12 cellular contexts compared by ENCODE assay signal in the genomic region with DNA sequence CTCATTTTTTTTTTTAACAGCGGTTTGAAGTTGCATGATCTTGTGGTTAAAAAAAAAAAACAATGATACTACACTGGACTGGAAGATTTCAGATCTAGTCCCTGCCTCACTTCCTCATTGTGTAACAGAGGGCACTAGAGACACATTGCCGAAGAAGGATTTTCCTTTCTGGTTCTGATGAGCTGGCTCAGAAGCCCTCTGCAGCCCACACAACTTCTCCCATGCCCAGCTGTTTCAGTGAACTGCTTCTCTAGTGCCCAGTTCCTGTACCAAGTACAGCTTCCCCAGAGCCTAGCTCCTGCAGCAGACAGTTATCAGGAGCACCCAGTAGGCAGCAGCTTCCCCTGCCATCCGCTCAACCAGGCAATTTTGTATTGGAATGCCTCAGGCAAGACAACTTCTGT. TPM values are rescaled to one million over a fixed set of nuclear protein-coding genes. Genes with fewer than 3 reads are reported as not detected.
DNase-seq lines count a peak whose midpoint lies in the region; ATAC-seq and TF ChIP-seq lines count a peak whose summit lies in the region.
"Had no signal": no experiment of that assay in that cellular context is flagged by ENCODE, and none has a peak within 500 bp of the region (broad histone marks: within the 10 kb centered on the region; RNA-seq: fewer than 3 reads in every experiment).

No MANE protein-coding gene starts in this region.

- no peaks in the 10 kb centered on the region for H3K4me1 ChIP-seq in lower lobe of right lung

- TF ChIP-seq POLR2A in GM18505 (IDR thresholded peaks at IDR 0.05; ENCODE audit: borderline replicate concordance, extremely low read depth, insufficient read depth, insufficient read length) = no peak

- H3K4me3 ChIP-seq in lower lobe of right lung = no peak overlapping the region

- H3K36me3 ChIP-seq in lower lobe of right lung = no peaks in the 10 kb centered on the region

- no peak for TF ChIP-seq CTCF in lower lobe of right lung (IDR thresholded peaks at IDR 0.05)

- in situ Hi-C loops in KBM-7 (cut with MboI; ENCODE audit: low pct_unique_long_range_greater_than_20kb, low sequenced_read_pairs) = no loop called here

- no peaks in the 10 kb centered on the region for H3K9me3 ChIP-seq in lower lobe of right lung

- ATAC-seq in GM18505 (IDR thresholded peaks at IDR 0.05; ENCODE audit: unreplicated experiment) (peak; percentile 83), GM21786 (IDR thresholded peaks at IDR 0.05; ENCODE audit: unreplicated experiment) (peak; percentile 88), lower lobe of right lung (peak; percentile 67 to 84)
- ATAC-seq: stimulated activated naive CD8-positive, alpha-beta T cell treated with anti-CD3 and anti-CD28 coated beads, Interleukin-15, Interleukin-2, amounts not matched to agents 100 U/mL and 50 U/mL, for 24 hours had no signal

- no peaks in the 10 kb centered on the region for H3K27me3 ChIP-seq in lower lobe of right lung (ENCODE audit: low read depth)

- intact Hi-C loops in lower lobe of right lung (cut with DNase I) = no loop called here

- H3K27ac ChIP-seq in lower lobe of right lung = no peak overlapping the region

- DNase-seq in KBM-7 = peak; percentile 87
- peak; percentile 56 for DNase-seq in lower lobe of right lung
- no peak for DNase-seq in DMS153 treated with DMSO at 0.1 percent for 48 hours (lab: John Stamatoyannopoulos, UW; ENCODE audit: unreplicated experiment)
- DNase-seq in GM19240 (ENCODE audit: insufficient read length, low spot score) = no peak
- DNase-seq in NCI-H524 (lab: John Stamatoyannopoulos, UW) = no peak
- no peak for DNase-seq in NK-92 treated with Interleukin-12 subunit alpha and Interleukin-12 subunit beta, amount 100 ng/mL, for 24 hours (lab: John Stamatoyannopoulos, UW)
- DNase-seq: activated naive CD4-positive, alpha-beta T cell treated with Interleukin-2 at 50 U/mL for 16 hours; DMS53; nucleus accumbens; stimulated activated naive CD8-positive, alpha-beta T cell treated with anti-CD3 and anti-CD28 coated beads, Interleukin-15, Interleukin-2, amounts not matched to agents 100 U/mL and 50 U/mL, for 24 hours had no signal

RNA-seq across cellular contexts. Expression of gene ANO5, which starts 29.5 kb away (rescaled TPM):
- total RNA-seq in lower lobe of right lung = 4.8 TPM

Comparison
In these comparisons a context has a peak if more than half of its experiments do, and no peak if none do; other contexts are left out.
1. DNase-seq: peak in KBM-7 (single experiment) and lower lobe of right lung (single experiment); none in DMS153 treated with DMSO at 0.1 percent for 48 hours (single experiment), GM19240 (single experiment), NCI-H524 (0 of 2) and NK-92 treated with Interleukin-12 subunit alpha and Interleukin-12 subunit beta, amount 100 ng/mL, for 24 hours (single experiment).
2. Peak in every context shown above with its lines, with median percentiles within 50 percentile points of each other: ATAC-seq.